Comparison of ENCODE assay signal across 8 cellular contexts in genomic region chr20:21501184-21501583, GRCh38. TPM values are rescaled to one million over a fixed set of nuclear protein-coding genes. Genes with fewer than 3 reads are reported as not detected.
"Had no signal": no experiment of that assay in that cellular context is flagged by ENCODE, and none has a peak within 500 bp of the region (broad histone marks: within the 10 kb centered on the region; RNA-seq: fewer than 3 reads in every experiment).

No MANE protein-coding gene starts in this region.

- H3K9me3 Mint-ChIP-seq: GM23338, H9 had no signal

- H3K27ac Mint-ChIP-seq: GM23338, H9 had no signal

- H3K4me3 ChIP-seq: GM23338 had no signal

- FAIRE-seq: H1, H54, HTR-8/SVneo had no signal

- H3K4me3 Mint-ChIP-seq: GM23338, H9 had no signal

- DNase-seq: H9, HCEC 1CT, IMR-90 had no signal

- ATAC-seq: GM23338 had no signal

RNA-seq across cellular contexts. Expression of gene NKX2-2, which starts 12.7 kb away (rescaled TPM):
- total RNA-seq: GM23338, H1, H9, HT-29, IMR-90 had no signal
